Comparison of ENCODE assay signal across 8 cellular contexts in the genomic region with DNA sequence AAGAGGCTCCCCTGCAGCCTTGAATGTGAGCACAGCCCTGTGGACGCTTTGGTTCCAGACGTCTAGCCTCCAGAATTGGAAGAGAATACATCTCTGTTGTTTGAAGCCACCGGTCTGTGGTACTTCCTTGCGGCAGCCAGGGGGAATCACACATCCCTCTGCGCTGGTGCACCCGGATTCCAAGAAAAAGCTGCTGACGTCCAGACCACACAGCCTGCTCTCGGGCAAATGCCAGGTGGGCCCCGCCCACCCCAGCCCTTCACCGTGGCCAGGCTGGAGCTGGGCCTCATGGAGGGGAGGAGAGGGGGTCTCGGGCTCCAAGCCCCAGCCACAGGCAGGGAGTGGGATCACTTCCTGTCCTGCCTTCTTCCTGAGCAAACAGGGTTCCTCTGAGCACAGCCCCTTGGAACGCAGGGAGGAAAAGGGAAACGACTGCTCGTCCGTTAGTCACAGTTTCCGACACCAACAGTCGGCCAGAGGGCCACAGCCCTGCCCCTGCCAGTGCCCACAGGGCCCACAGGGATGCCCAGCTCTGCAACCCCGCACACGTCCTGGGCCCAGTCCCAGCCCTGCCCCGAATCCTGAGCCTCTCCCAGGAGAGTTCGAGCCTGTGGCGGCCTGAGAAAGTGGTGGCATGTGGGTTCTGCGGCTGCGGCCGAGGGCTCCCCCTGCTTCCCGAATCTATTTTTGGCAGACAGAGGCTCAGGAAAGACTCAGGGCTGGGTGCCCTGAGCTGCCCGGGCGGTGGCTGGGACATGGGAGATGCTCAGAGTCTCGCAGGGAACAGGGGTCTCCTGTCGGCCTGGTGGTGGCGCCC.
DNase-seq lines count a peak whose midpoint lies in the region; ATAC-seq and TF ChIP-seq lines count a peak whose summit lies in the region.

No MANE protein-coding gene starts in this region.

- peaks cover 97% of the 10 kb centered on the region for H4K20me1 ChIP-seq in smooth muscle cell (ENCODE audit: low read depth)

- TF ChIP-seq CTCF in smooth muscle cell (IDR thresholded peaks at IDR 0.05; ENCODE audit: borderline replicate concordance, insufficient read depth, poor library complexity, severe bottlenecking): peak; percentile 35

- peak; percentile 83 for DNase-seq in HCEC 1CT
- peak; percentile 94 for DNase-seq in astrocyte of the hippocampus (ENCODE audit: low read depth, low spot score)
- peak; percentile 94 for DNase-seq in islet precursor cell
- DNase-seq in smooth muscle cell (lab: John Stamatoyannopoulos, UW; ENCODE audit: unreplicated experiment): no peak
- no peak for DNase-seq in stimulated activated CD4-positive, alpha-beta T cell treated with anti-CD3 and anti-CD28 coated beads, Interleukin-4, amount 100 ng/mL, for 4 hours
- no peak for DNase-seq in germinal center (ENCODE audit: low spot score)

- H3F3A ChIP-seq in smooth muscle cell (ENCODE audit: low read depth): no peaks in the 10 kb centered on the region

- H3K27ac ChIP-seq in smooth muscle cell (ENCODE audit: low read depth): peak overlapping the region; percentile 68

- no peaks in the 10 kb centered on the region for H3K27me3 ChIP-seq in smooth muscle cell (ENCODE audit: low read depth)

- H2AFZ ChIP-seq in smooth muscle cell (ENCODE audit: low read depth): no peak overlapping the region

- peak overlapping the region; percentile 17 for H3K9ac ChIP-seq in smooth muscle cell (ENCODE audit: low read depth)

- H3K4me2 ChIP-seq in smooth muscle cell: no peak overlapping the region

- no peak overlapping the region for H3K4me3 ChIP-seq in smooth muscle cell

- H3K79me2 ChIP-seq in smooth muscle cell (ENCODE audit: low read depth): peaks cover 59% of the 10 kb centered on the region

- 62% methylated on average over 31 of the region's 31 CpGs for WGBS in smooth muscle cell (ENCODE audit: low lambda C conversion rate)

- no peaks in the 10 kb centered on the region for H3K9me3 ChIP-seq in smooth muscle cell (replicated peaks; ENCODE audit: low read depth)

- H3K36me3 ChIP-seq in smooth muscle cell (ENCODE audit: low read depth): no peaks in the 10 kb centered on the region

- ATAC-seq in HG03442 (IDR thresholded peaks at IDR 0.05; ENCODE audit: unreplicated experiment) (no peak), GM18520 (IDR thresholded peaks at IDR 0.05; ENCODE audit: unreplicated experiment) (no peak)

- H3K4me1 ChIP-seq in smooth muscle cell (ENCODE audit: low read depth): no peaks in the 10 kb centered on the region

Comparison
In these comparisons a context has a peak if more than half of its experiments do, and no peak if none do; other contexts are left out.
1. DNase-seq: peak in HCEC 1CT (single experiment), astrocyte of the hippocampus (single experiment) and islet precursor cell (single experiment); none in smooth muscle cell (single experiment), stimulated activated CD4-positive, alpha-beta T cell treated with anti-CD3 and anti-CD28 coated beads, Interleukin-4, amount 100 ng/mL, for 4 hours (0 of 2) and germinal center (single experiment).